ENCODE assay signal across 1 cellular context in genomic region chr1:148522072-148522471, GRCh38.
A peak's percentile ranks its signal among the peaks of the same experiment; 100 is the strongest.
TF ChIP-seq lines count a peak whose summit lies in the region.

No MANE protein-coding gene starts in this region.

TF ChIP-seq in HepG2, 621 proteins besides CTCF, POLR2A, EP300 and RAD21 (continued from another document):
- TF ChIP-seq SNAPC4 (CRISPR knock-in tag; IDR thresholded peaks at IDR 0.05): peak; percentile 87; the same call in 1 of the 2 replicates
- peak; percentile 9; the same call in 1 of the 2 replicates for TF ChIP-seq ZNF687 (CRISPR knock-in tag; IDR thresholded peaks at IDR 0.05)
- TF ChIP-seq GABPB1 (CRISPR knock-in tag; IDR thresholded peaks at IDR 0.05): peak; percentile 64
- 0 out of 2 replicates have a peak, but pooled peaks have one; percentile 18 for TF ChIP-seq SNAPC2 (CRISPR knock-in tag; IDR thresholded peaks at IDR 0.05)
TF ChIP-seq in HepG2: peak in this region for 7; not testable (repeated sequence) for 614.
